ENCODE assay signal across 8 cellular contexts in the genomic region with DNA sequence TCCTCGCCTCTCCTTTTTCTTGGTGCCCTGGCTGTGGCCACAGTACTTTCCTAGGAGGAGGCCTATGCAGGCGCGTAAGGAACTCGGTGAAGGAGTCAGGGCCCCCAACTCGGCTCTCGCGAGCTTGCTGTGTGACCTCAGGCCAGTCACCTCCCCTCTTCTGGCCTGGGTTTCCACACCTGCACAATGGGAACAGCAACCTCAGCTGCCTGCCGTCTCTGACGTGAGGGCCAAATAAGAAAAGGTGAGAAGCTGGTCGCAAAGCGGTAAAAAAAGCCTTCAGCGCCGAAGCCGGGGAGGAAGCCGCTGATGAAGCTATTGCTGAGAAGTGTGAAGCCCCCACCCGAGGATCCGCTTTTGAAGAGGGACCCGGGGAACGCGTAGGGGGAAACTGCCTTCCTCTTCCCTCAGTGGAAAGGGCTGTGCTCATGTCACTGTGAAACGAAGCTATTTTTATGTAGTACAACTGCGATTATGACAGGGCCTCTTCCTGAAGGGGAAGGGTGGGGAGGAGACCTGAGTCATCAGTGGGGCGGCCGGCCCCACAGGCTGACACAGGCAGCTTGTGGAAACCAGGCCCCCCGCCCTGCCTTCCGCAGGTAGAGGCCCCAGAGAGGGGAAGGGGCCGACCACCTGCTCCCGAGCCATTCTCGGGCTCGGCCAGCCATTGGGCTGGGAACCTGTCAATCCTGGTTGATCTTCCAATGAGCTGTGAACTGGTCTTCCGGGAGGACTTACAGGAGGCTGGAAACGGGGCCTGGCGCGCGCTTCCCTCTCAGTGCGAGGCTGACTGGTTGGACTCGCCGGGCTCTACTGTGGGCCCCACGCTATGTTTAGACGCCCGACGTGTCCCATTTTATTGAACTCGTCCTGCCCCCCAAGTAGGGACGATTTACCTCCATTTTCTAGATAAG. TPM values are rescaled to one million over a fixed set of nuclear protein-coding genes. Genes with fewer than 3 reads are reported as not detected.
DNase-seq lines count a peak whose midpoint lies in the region; ATAC-seq and TF ChIP-seq lines count a peak whose summit lies in the region.

No MANE protein-coding gene starts in this region.

- DNase-seq in BE2C (peak; percentile 34), SW480 (ENCODE audit: low spot score) (peak; percentile 13), adrenal gland (peak; percentile 88 to 98 (median 94)), left ventricle myocardium superior (peak; percentile 96), posterior vena cava (ENCODE audit: low spot score) (peak; percentile 97), type B pancreatic cell (ENCODE audit: extremely low spot score, unreplicated experiment) (peak; percentile 93)

- peaks cover 47% of the 10 kb centered on the region for H3K4me1 Mint-ChIP-seq in type B pancreatic cell (ENCODE audit: unreplicated experiment)

- peak overlapping the region; percentile 62 to 92 (median 90) for H3K27ac ChIP-seq in adrenal gland

- H3K27ac Mint-ChIP-seq in type B pancreatic cell = peak overlapping the region; percentile 99

- intact Hi-C loops in adrenal gland (cut with DNase I) (no loop called here), left ventricle myocardium superior (cut with micrococcal nuclease) (loop anchor here (10.0 kb wide), 1 partner anchor 49 kb away; a partner anchor contains a TSS), posterior vena cava (cut with DNase I) (loop anchor here in 1 of 2 donors (10.0 kb wide), 1 partner anchor 49 kb away; a partner anchor contains a TSS)

- H3K4me1 ChIP-seq in BE2C = no peaks in the 10 kb centered on the region
- peaks cover 46 to 66% of the 10 kb centered on the region in 2 donors for H3K4me1 ChIP-seq in adrenal gland (replicated peaks in 1 of 2)

- TF ChIP-seq POLR2A in adrenal gland (IDR thresholded peaks at IDR 0.05) = peak; percentile 8 to 48

- peak overlapping the region; percentile 87 for H3K4me3 Mint-ChIP-seq in type B pancreatic cell

- H3K27me3 ChIP-seq in BE2C = no peaks in the 10 kb centered on the region
- no peaks in the 10 kb centered on the region for H3K27me3 ChIP-seq in adrenal gland

- TF ChIP-seq CTCF in BE2C (IDR thresholded peaks at IDR 0.05; ENCODE audit: low read depth, low read length) (no peak), adrenal gland (IDR thresholded peaks at IDR 0.05) (no peak), type B pancreatic cell (conservative IDR thresholded peaks at IDR 0.05) (no peak)

- H3K9me3 Mint-ChIP-seq in type B pancreatic cell = no peaks in the 10 kb centered on the region

- H3K36me3 ChIP-seq in BE2C (no peaks in the 10 kb centered on the region), adrenal gland (replicated peaks in 1 of 2) (no peaks in the 10 kb centered on the region)

- H3K36me3 Mint-ChIP-seq in type B pancreatic cell = no peaks in the 10 kb centered on the region

- H3K9me3 ChIP-seq in BE2C = no peaks in the 10 kb centered on the region
- no peaks in the 10 kb centered on the region for H3K9me3 ChIP-seq in adrenal gland (replicated peaks in 1 of 3)

- no peak overlapping the region for H3K4me3 ChIP-seq in BE2C (ENCODE audit: low read depth, low read length)
- peak overlapping the region in 1 of 4 donors; percentile 30 for H3K4me3 ChIP-seq in adrenal gland

- 23 to 44% (median 32%) methylated on average over 25 to 44 of the region's 44 CpGs for WGBS in adrenal gland, 4 donors

- no peaks in the 10 kb centered on the region for H3K27me3 Mint-ChIP-seq in type B pancreatic cell

- ATAC-seq in GM19351 (IDR thresholded peaks at IDR 0.05; ENCODE audit: unreplicated experiment) = peak; percentile 57
- peak; percentile 54 for ATAC-seq in HG03520 (IDR thresholded peaks at IDR 0.05; ENCODE audit: unreplicated experiment)
- peak; percentile 81 for ATAC-seq in left ventricle myocardium superior

RNA-seq across cellular contexts. Expression of a gene that starts 18.0 kb away (rescaled TPM):
- 11.4 TPM for polyA plus RNA-seq in BE2C (2012; ENCODE audit: insufficient read depth, insufficient read length, low read depth)
- 10 to 100 TPM; 17.2 to 41.7 (median 31.3) TPM for total RNA-seq in adrenal gland
- 10 to 100 TPM; 13.0 to 29.7 (median 23.0) TPM for polyA plus RNA-seq in adrenal gland
- 1.3 TPM for total RNA-seq in left ventricle myocardium superior
- total RNA-seq in posterior vena cava = 10 to 100 TPM; 17.1 to 25.1 TPM
- total RNA-seq in type B pancreatic cell (ENCODE audit: low replicate concordance) = 2.3 and 3.2 TPM in 2 replicates

RNA-seq across cellular contexts. Expression of a gene that starts 52.0 kb away (rescaled TPM):
- 7.2 TPM for polyA plus RNA-seq in BE2C (2012; ENCODE audit: insufficient read depth, insufficient read length, low read depth)
- total RNA-seq in adrenal gland (10 to 100 TPM; 31.3 to 62.9 (median 50.3) TPM), left ventricle myocardium superior (8.5 TPM), posterior vena cava (10 to 100 TPM; 40.9 to 50.1 TPM), type B pancreatic cell (ENCODE audit: low replicate concordance) (10.1 and 11.2 TPM in 2 replicates)
- polyA plus RNA-seq in adrenal gland = 10 to 100 TPM; 20.4 to 49.3 (median 33.7) TPM

Comparison
In these comparisons a context has a peak if more than half of its experiments do, and no peak if none do; other contexts are left out.
1. DNase-seq: peak in every context shown above with its lines; median percentile 97 in posterior vena cava; 96 in left ventricle myocardium superior; 94 in adrenal gland; 93 in type B pancreatic cell; 34 in BE2C; 13 in SW480.